Comparison of ENCODE assay signal across 8 cellular contexts in the genomic region with DNA sequence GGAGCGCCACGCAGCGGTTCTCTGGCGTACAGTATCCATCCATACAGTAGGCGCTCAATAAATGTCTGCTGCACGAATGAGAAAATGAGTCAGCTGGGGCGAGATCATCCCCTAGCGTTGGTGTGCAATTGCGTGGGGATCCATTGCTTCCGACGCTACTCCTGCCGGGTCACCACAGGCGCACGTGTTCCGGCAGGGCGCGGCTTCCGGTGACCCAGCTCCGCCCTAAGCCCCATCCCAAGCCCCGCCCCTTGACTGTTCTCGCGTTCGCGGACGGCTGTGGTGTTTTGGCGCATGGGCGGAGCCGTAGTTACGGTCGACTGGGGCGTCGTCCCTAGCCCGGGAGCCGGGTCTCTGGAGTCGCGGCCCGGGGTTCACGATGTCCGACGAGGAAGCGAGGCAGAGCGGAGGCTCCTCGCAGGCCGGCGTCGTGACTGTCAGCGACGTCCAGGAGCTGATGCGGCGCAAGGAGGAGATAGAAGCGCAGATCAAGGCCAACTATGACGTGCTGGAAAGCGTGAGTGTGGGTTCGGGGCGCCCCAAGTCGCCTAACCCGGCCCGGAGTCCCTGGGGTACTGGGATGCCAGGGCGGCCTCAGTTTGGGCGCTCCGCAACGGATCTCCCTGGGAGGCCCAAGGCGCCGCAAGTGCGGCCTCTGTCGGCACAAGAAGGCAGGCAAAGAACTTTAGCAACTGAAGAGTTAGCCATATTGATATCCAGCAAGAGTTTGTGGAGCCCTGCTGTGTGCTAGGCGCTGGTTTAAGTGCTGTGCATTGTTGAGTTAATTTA. TPM values are rescaled to one million over a fixed set of nuclear protein-coding genes. Genes with fewer than 3 reads are reported as not detected.
DNase-seq lines count a peak whose midpoint lies in the region; ATAC-seq, FAIRE-seq and TF ChIP-seq lines count a peak whose summit lies in the region.

A gene with protein sequence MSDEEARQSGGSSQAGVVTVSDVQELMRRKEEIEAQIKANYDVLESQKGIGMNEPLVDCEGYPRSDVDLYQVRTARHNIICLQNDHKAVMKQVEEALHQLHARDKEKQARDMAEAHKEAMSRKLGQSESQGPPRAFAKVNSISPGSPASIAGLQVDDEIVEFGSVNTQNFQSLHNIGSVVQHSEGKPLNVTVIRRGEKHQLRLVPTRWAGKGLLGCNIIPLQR (plus strand): TSS at position 313 of the 789 bp plus-strand sequence. CDS start 67 bp downstream, at position 380.

- 0 to 1% methylated on average over 66 to 67 of the region's 67 CpGs for WGBS in pancreas, 2 donors

- H3K4me1 ChIP-seq in pancreas (peaks cover 12 to 23% (median 15%) of the 10 kb centered on the region in 3 donors), tibial artery (peaks cover 0 to 41% (median 20%) of the 10 kb centered on the region in 4 donors)

- H3K36me3 ChIP-seq in pancreas, result no peaks in the 10 kb centered on the region
- H3K36me3 ChIP-seq in tibial artery, result peaks cover 0 to 10% (median 0%) of the 10 kb centered on the region in 3 donors

- TF ChIP-seq CTCF in GM12874 (IDR thresholded peaks at IDR 0.05; ENCODE audit: insufficient read depth, low read depth, low read length) (peak; percentile 69), pancreas (IDR thresholded peaks at IDR 0.05) (peak in 3 of 4 donors; percentile 9 to 37 (median 19)), tibial artery (IDR thresholded peaks at IDR 0.05) (peak; percentile 66 to 75)

- DNase-seq in NCI-H1417 (lab: John Stamatoyannopoulos, UW) (peak; percentile 98 to 99 (median 98)), SW 1271 (lab: John Stamatoyannopoulos, UW) (peak; percentile 95 to 96), Right ventricle myocardium inferior (ENCODE audit: missing footprints) (peak; percentile 99), pancreas (peak; percentile 96 to 99 (median 98)), tibial artery (peak; percentile 96 to 98)
- DNase-seq in activated naive CD8-positive, alpha-beta T cell treated with anti-CD3 and anti-CD28 coated beads, Interleukin-2, amount 50 U/mL, for 16 hours (ENCODE audit: low read depth, low spot score), result peak; percentile 97

- no peaks in the 10 kb centered on the region for H3K9me3 ChIP-seq in pancreas
- H3K9me3 ChIP-seq in tibial artery, result no peaks in the 10 kb centered on the region

- intact Hi-C loops in Right ventricle myocardium inferior (cut with DNase I) (loop anchor here (2.0 to 10.0 kb wide), 3 partner anchors 54 to 194 kb away; no protein-coding TSS in a partner anchor), pancreas (cut with DNase I) (loop anchor here in 1 of 3 donors (10.0 kb wide), 1 partner anchor 94 kb away; the partner anchor contains the start of gene RHOF), tibial artery (cut with DNase I; ENCODE audit: low total_unique reads) (loop anchor here (5.0 kb wide), 2 partner anchors 76 to 96 kb away; partner anchors contain the start of gene RHOF)

- peak within 1 kb of the TSS; percentile 80 to 96 (median 89) for H3K27ac ChIP-seq in pancreas
- H3K27ac ChIP-seq in tibial artery, result peak within 1 kb of the TSS; percentile 93 to 96

- H3K27me3 ChIP-seq in pancreas (no peaks in the 10 kb centered on the region), tibial artery (no peaks in the 10 kb centered on the region)

- H3K4me3 ChIP-seq in pancreas (peak within 1 kb of the TSS; percentile 38 to 92 (median 70)), tibial artery (peak within 1 kb of the TSS; percentile 85 to 86)

- ATAC-seq in HG02763 (IDR thresholded peaks at IDR 0.05; ENCODE audit: unreplicated experiment), result peak; percentile 94
- ATAC-seq in Right ventricle myocardium inferior, result peak; percentile 99
- peak; percentile 97 to 99 (median 99) for ATAC-seq in pancreas

- peak; percentile 37 for FAIRE-seq in pancreas (lab: Jason Lieb, UNC)

RNA-seq across cellular contexts. Expression of the gene that starts here (rescaled TPM):
- 35.4 TPM for total RNA-seq in Right ventricle myocardium inferior
- 10 to 100 TPM; 22.4 to 32.8 (median 25.6) TPM for total RNA-seq in pancreas
- polyA plus RNA-seq in pancreas, result 10 to 100 TPM; 20.5 to 39.4 TPM

Comparison
In these comparisons a context has a peak if more than half of its experiments do, and no peak if none do; other contexts are left out.
1. Peak in every context shown above with its lines: DNase-seq, ATAC-seq, H3K4me3 ChIP-seq and H3K27ac ChIP-seq.
2. CTCF ChIP-seq: peak in every context shown above with its lines; median percentile 70 in tibial artery; 69 in GM12874; 19 in pancreas.